ENCODE assay signal across 8 cellular contexts in genomic region chr2:167212054-167212648, GRCh38.
DNase-seq lines count a peak whose midpoint lies in the region; ATAC-seq, FAIRE-seq and TF ChIP-seq lines count a peak whose summit lies in the region.

No MANE protein-coding gene starts in this region.

- H3K36me3 ChIP-seq in left ventricle myocardium inferior (no peaks in the 10 kb centered on the region), stomach (no peaks in the 10 kb centered on the region)

- peak; percentile 42 to 51; a peak in 3 of 5 replicates for TF ChIP-seq RAD21 in A549 (conservative IDR thresholded peaks at IDR 0.05 in 1 of 2, IDR thresholded peaks at IDR 0.05 in 1 of 2)

- DNase-seq in A549 (ENCODE audit: low read depth in 1 of 2, low spot score in 1 of 2) (peak; percentile 3 to 36), GM12864 (ENCODE audit: low read depth) (no peak), NCI-H187 (lab: John Stamatoyannopoulos, UW) (peak; percentile 16 to 28), WTC11 (ENCODE audit: low spot score) (peak; percentile 28), left ventricle myocardium inferior (no peak), stomach (peak; percentile 34)
- no peak for DNase-seq in activated T-cell treated with anti-CD3 and anti-CD28 coated beads, Interleukin-2, amount 50 U/mL, for 48 hours

- H3K27me3 ChIP-seq in left ventricle myocardium inferior (ENCODE audit: low read depth) (no peaks in the 10 kb centered on the region), stomach (no peaks in the 10 kb centered on the region)

- H3K27ac Mint-ChIP-seq in WTC11: no peak overlapping the region

- H3K4me1 ChIP-seq in A549 (no peaks in the 10 kb centered on the region), left ventricle myocardium inferior (peaks cover 40% of the 10 kb centered on the region), stomach (peaks cover 0 to 7% (median 3%) of the 10 kb centered on the region in 4 donors)

- FAIRE-seq in A549 (lab: Jason Lieb, UNC): no peak

- H3K36me3 Mint-ChIP-seq in WTC11: no peaks in the 10 kb centered on the region

- peaks cover 15% of the 10 kb centered on the region for H3K4me1 Mint-ChIP-seq in WTC11

- no peak overlapping the region for H3K4me3 Mint-ChIP-seq in WTC11

- H3K27ac ChIP-seq in A549 (no peak overlapping the region), left ventricle myocardium inferior (replicated peaks) (no peak overlapping the region), stomach (no peak overlapping the region)

- POLR2A ChIA-PET in A549 (lab: Yijun Ruan, JAX): no interaction called here
- POLR2A ChIA-PET in WTC11 (lab: Charles Lee): interaction anchor here (0.7 kb wide), 1 partner anchor 238 kb away, joined by 3 read pairs; no protein-coding TSS in a partner anchor

- no peak overlapping the region for H3K4me2 ChIP-seq in A549

- H3K9me3 Mint-ChIP-seq in WTC11: no peaks in the 10 kb centered on the region

- ATAC-seq in A549 (peak in 1 of 2 experiments; percentile 57; a peak in 2 of 6 replicates), HG02642 (IDR thresholded peaks at IDR 0.05; ENCODE audit: poor library complexity, unreplicated experiment) (peak; percentile 81), WTC11 (peak; percentile 56; the same call in 1 of the 2 replicates)

- intact Hi-C loops in left ventricle myocardium inferior (cut with micrococcal nuclease) (loop anchor here (10.0 kb wide), 1 partner anchor 677 kb away; no protein-coding TSS in a partner anchor), stomach (cut with DNase I; ENCODE audit: low total_unique reads) (no loop called here)

- H3K4me3 ChIP-seq in A549 (no peak overlapping the region), GM12864 (ENCODE audit: low read depth, low read length) (no peak overlapping the region), left ventricle myocardium inferior (no peak overlapping the region), stomach (no peak overlapping the region)

- TF ChIP-seq EP300 in A549 (IDR thresholded peaks at IDR 0.05) (no peak), stomach (IDR thresholded peaks at IDR 0.05) (no peak)

- CTCF ChIA-PET in A549 (lab: Yijun Ruan, JAX) (interaction anchor here (0.6 to 1.1 kb wide), 8 partner anchors 13 to 672 kb away, joined by 3 to 4 read pairs (median 3); no protein-coding TSS in a partner anchor), WTC11 (lab: Charles Lee) (interaction anchor here (0.6 to 2.1 kb wide), 6 partner anchors 13 to 633 kb away, joined by 3 to 9 read pairs (median 3); no protein-coding TSS in a partner anchor)

- no peak for TF ChIP-seq POLR2A in A549 (IDR thresholded peaks at IDR 0.05; ENCODE audit: low read length)
- TF ChIP-seq POLR2A in stomach (IDR thresholded peaks at IDR 0.05): no peak

- no peaks in the 10 kb centered on the region for H3K27me3 Mint-ChIP-seq in WTC11 (ENCODE audit: low read depth)

- TF ChIP-seq CTCF in A549 (IDR thresholded peaks at IDR 0.05): peak; percentile 31; the same call in 2 of the 3 replicates
- TF ChIP-seq CTCF in GM12864 (IDR thresholded peaks at IDR 0.05; ENCODE audit: low read depth, low read length, missing control alignments): peak; percentile 59
- peak; percentile 80 for TF ChIP-seq CTCF in WTC11 (IDR thresholded peaks at IDR 0.05)
- TF ChIP-seq CTCF in left ventricle myocardium inferior (IDR thresholded peaks at IDR 0.05; ENCODE audit: borderline replicate concordance): peak; percentile 80
- peak in 5 of 7 experiments; percentile 35 to 85 (median 65) for TF ChIP-seq CTCF in stomach (IDR thresholded peaks at IDR 0.05)

- H3K9me3 ChIP-seq in A549 (no peaks in the 10 kb centered on the region), left ventricle myocardium inferior (replicated peaks) (no peaks in the 10 kb centered on the region), stomach (no peaks in the 10 kb centered on the region)

- 3% methylated on average over 3 of the region's 3 CpGs for WGBS in A549 (ENCODE audit: missing lambda C conversion rate)
- 0 to 4% (median 3%) methylated on average over 3 of the region's 3 CpGs for WGBS in stomach, 5 donors

TF ChIP-seq in A549, 52 proteins besides CTCF, POLR2A, EP300 and RAD21:
- TF ChIP-seq SREBF2 (IDR thresholded peaks at IDR 0.05): no peak
- TF ChIP-seq SMC3 (IDR thresholded peaks at IDR 0.05): peak; percentile 51; the same call in 2 of the 3 replicates
- TF ChIP-seq GATA3 (IDR thresholded peaks at IDR 0.05; ENCODE audit: borderline replicate concordance): no peak

TF ChIP-seq in WTC11, 78 proteins besides CTCF, POLR2A, EP300 and RAD21:
- TF ChIP-seq, protein P1, sequence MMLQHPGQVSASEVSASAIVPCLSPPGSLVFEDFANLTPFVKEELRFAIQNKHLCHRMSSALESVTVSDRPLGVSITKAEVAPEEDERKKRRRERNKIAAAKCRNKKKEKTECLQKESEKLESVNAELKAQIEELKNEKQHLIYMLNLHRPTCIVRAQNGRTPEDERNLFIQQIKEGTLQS (CRISPR knock-in tag; conservative IDR thresholded peaks at IDR 0.05): no peak
- TF ChIP-seq NR2C2 (CRISPR knock-in tag; IDR thresholded peaks at IDR 0.05) (no peak), ETV6 (CRISPR knock-in tag; IDR thresholded peaks at IDR 0.05) (no peak), ZNF416 (CRISPR knock-in tag; IDR thresholded peaks at IDR 0.05) (no peak), ESRRA (CRISPR knock-in tag; IDR thresholded peaks at IDR 0.05; ENCODE audit: borderline replicate concordance) (no peak), ZNF138 (CRISPR knock-in tag; conservative IDR thresholded peaks at IDR 0.05) (no peak), MAX (CRISPR knock-in tag; IDR thresholded peaks at IDR 0.05) (no peak), ZNF671 (CRISPR knock-in tag; IDR thresholded peaks at IDR 0.05) (no peak), JUN (CRISPR knock-in tag; IDR thresholded peaks at IDR 0.05) (no peak), HMGXB4 (CRISPR knock-in tag; IDR thresholded peaks at IDR 0.05) (no peak), MYBL2 (CRISPR knock-in tag; IDR thresholded peaks at IDR 0.05) (no peak), E2F4 (CRISPR knock-in tag; IDR thresholded peaks at IDR 0.05; ENCODE audit: borderline replicate concordance, low read depth) (no peak), USF1 (CRISPR knock-in tag; IDR thresholded peaks at IDR 0.05) (no peak), NFE2L1 (CRISPR knock-in tag; IDR thresholded peaks at IDR 0.05) (no peak)
- TF ChIP-seq, protein P2, sequence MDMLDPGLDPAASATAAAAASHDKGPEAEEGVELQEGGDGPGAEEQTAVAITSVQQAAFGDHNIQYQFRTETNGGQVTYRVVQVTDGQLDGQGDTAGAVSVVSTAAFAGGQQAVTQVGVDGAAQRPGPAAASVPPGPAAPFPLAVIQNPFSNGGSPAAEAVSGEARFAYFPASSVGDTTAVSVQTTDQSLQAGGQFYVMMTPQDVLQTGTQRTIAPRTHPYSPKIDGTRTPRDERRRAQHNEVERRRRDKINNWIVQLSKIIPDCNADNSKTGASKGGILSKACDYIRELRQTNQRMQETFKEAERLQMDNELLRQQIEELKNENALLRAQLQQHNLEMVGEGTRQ (CRISPR knock-in tag; IDR thresholded peaks at IDR 0.05): no peak

Comparison
In these comparisons a context has a peak if more than half of its experiments do, and no peak if none do; other contexts are left out.
1. DNase-seq: peak in A549 (2 of 2), NCI-H187 (2 of 2), WTC11 (single experiment) and stomach (single experiment); none in GM12864 (single experiment), left ventricle myocardium inferior (single experiment) and activated T-cell treated with anti-CD3 and anti-CD28 coated beads, Interleukin-2, amount 50 U/mL, for 48 hours (0 of 2).
2. Of the 8 proteins assayed by ChIP-seq in both WTC11 and A549: peak only in WTC11: none; only in A549: none; in both: CTCF; in neither: 7.
3. Peak in every context shown above with its lines, with median percentiles within 50 percentile points of each other: CTCF ChIP-seq.